Comparison of ENCODE assay signal across 21 cellular contexts in the genomic region with DNA sequence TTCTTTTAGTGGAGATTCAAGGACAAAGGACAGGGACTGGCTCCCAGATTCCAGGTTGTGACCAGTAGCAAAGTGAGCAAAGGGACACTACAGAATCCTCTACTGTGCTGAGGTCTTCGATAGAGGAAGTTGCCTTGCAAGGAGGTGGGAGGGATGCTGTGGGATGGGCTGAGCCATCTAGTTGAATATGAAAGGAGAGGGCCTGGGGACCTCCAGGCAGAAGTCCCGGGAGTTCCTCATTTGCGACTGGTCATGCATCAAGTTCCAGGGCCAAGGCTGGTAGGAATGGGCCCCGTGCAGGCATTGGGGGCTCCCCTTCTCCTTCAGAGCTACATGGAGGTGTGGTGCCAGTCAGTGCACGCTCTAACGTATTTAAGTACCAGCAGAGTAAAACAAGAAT. TPM values are rescaled to one million over a fixed set of nuclear protein-coding genes. Genes with fewer than 3 reads are reported as not detected.
"Had no signal": no experiment of that assay in that cellular context is flagged by ENCODE, and none has a peak within 500 bp of the region (broad histone marks: within the 10 kb centered on the region; RNA-seq: fewer than 3 reads in every experiment).

No MANE protein-coding gene starts in this region.

- H3K36me3 ChIP-seq: esophagus squamous epithelium, neutrophil, thoracic aorta, upper lobe of left lung had no signal

- H3K79me2 ChIP-seq: parathyroid adenoma had no signal

- H3K4me3 ChIP-seq: body of pancreas, esophagus squamous epithelium, lung, smooth muscle cell, thoracic aorta, upper lobe of left lung had no signal

- DNase-seq: activated CD4-positive, alpha-beta T cell treated with anti-CD3 and anti-CD28 coated beads for 36 hours; activated CD8-positive, alpha-beta T cell treated with anti-CD3 and anti-CD28 coated beads for 36 hours; activated naive CD4-positive, alpha-beta T cell treated with Interleukin-2 at 50 U/mL for 16 hours; activated naive CD8-positive, alpha-beta T cell treated with anti-CD3 and anti-CD28 coated beads, Interleukin-2, amount 10 ng/mL, durations not matched to agents 7 days and 5 days; activated T-cell treated with anti-CD3 and anti-CD28 coated beads, Interleukin-2, amount 50 U/mL, for 1 hour; body of pancreas; effector memory CD8-positive, alpha-beta T cell; esophagus squamous epithelium; left colon; stimulated activated CD4-positive, alpha-beta T cell treated with anti-CD3 and anti-CD28 coated beads, Interleukin-4, amount 100 ng/mL, for 24 hours; T-helper 2 cell; upper lobe of left lung had no signal

- H3K27ac ChIP-seq: body of pancreas, neutrophil, thoracic aorta, upper lobe of left lung had no signal

- H3K4me1 Mint-ChIP-seq: activated CD4-positive, alpha-beta T cell treated with anti-CD3 and anti-CD28 coated beads for 36 hours; activated naive CD8-positive, alpha-beta T cell treated with anti-CD3 and anti-CD28 coated beads, Interleukin-2, amount 10 ng/mL, durations not matched to agents 7 days and 5 days; stimulated activated effector memory CD8-positive, alpha-beta T cell treated with anti-CD3 and anti-CD28 coated beads, Interleukin-12 subunit alpha, Interleukin-12 subunit beta, amount 100 ng/mL, for 72 hours had no signal

- H3K9me3 Mint-ChIP-seq: activated naive CD8-positive, alpha-beta T cell treated with anti-CD3 and anti-CD28 coated beads, Interleukin-2, amount 10 ng/mL, durations not matched to agents 7 days and 5 days had no signal

- H3K27ac Mint-ChIP-seq: activated CD4-positive, alpha-beta T cell treated with anti-CD3 and anti-CD28 coated beads for 36 hours; activated CD8-positive, alpha-beta T cell treated with anti-CD3 and anti-CD28 coated beads for 36 hours; activated naive CD8-positive, alpha-beta T cell treated with anti-CD3 and anti-CD28 coated beads, Interleukin-2, amount 10 ng/mL, durations not matched to agents 7 days and 5 days; activated T-helper 2 cell treated with anti-CD3 and anti-CD28 coated beads, Interferon-gamma antibody, Interleukin-2, Interleukin-4, amounts not matched to agents 10 μg/mL and 5 μg/mL and 100 μg/mL, durations not matched to agents 14 hours and 24 hours and 36 hours; effector memory CD8-positive, alpha-beta T cell; natural killer cell treated with Interleukin-12 subunit alpha and Interleukin-12 subunit beta and Interleukin-15 and Interleukin-18, amount 100 ng/mL, for 72 hours; stimulated activated effector memory CD8-positive, alpha-beta T cell treated with anti-CD3 and anti-CD28 coated beads, Interleukin-12 subunit alpha, Interleukin-12 subunit beta, amount 100 ng/mL, for 72 hours had no signal

- H3K4me1 ChIP-seq: body of pancreas, upper lobe of left lung had no signal

- H3K4me3 Mint-ChIP-seq: activated CD4-positive, alpha-beta T cell treated with anti-CD3 and anti-CD28 coated beads for 36 hours; activated CD8-positive, alpha-beta T cell treated with anti-CD3 and anti-CD28 coated beads for 36 hours; activated naive CD8-positive, alpha-beta T cell treated with anti-CD3 and anti-CD28 coated beads, Interleukin-2, amount 10 ng/mL, durations not matched to agents 7 days and 5 days; effector memory CD8-positive, alpha-beta T cell; natural killer cell treated with Interleukin-12 subunit alpha and Interleukin-12 subunit beta and Interleukin-15 and Interleukin-18, amount 100 ng/mL, for 72 hours; stimulated activated effector memory CD8-positive, alpha-beta T cell treated with anti-CD3 and anti-CD28 coated beads, Interleukin-12 subunit alpha, Interleukin-12 subunit beta, amount 100 ng/mL, for 72 hours had no signal

- H3K4me2 ChIP-seq: smooth muscle cell had no signal

- H3K36me3 Mint-ChIP-seq: activated naive CD8-positive, alpha-beta T cell treated with anti-CD3 and anti-CD28 coated beads, Interleukin-2, amount 10 ng/mL, durations not matched to agents 7 days and 5 days; stimulated activated effector memory CD8-positive, alpha-beta T cell treated with anti-CD3 and anti-CD28 coated beads, Interleukin-12 subunit alpha, Interleukin-12 subunit beta, amount 100 ng/mL, for 72 hours had no signal

- H3K27me3 ChIP-seq: body of pancreas, esophagus squamous epithelium, neutrophil, upper lobe of left lung had no signal

- ATAC-seq: activated CD4-positive, alpha-beta T cell treated with anti-CD3 and anti-CD28 coated beads for 36 hours; activated CD8-positive, alpha-beta T cell treated with anti-CD3 and anti-CD28 coated beads for 36 hours; body of pancreas; effector memory CD8-positive, alpha-beta T cell; left colon; natural killer cell treated with Interleukin-12 subunit alpha and Interleukin-12 subunit beta and Interleukin-15 and Interleukin-18, amount 100 ng/mL, for 72 hours; sciatic nerve; stimulated activated effector memory CD8-positive, alpha-beta T cell treated with anti-CD3 and anti-CD28 coated beads, Interleukin-12 subunit alpha, Interleukin-12 subunit beta, amount 100 ng/mL, for 72 hours had no signal

- H2AFZ ChIP-seq: parathyroid adenoma had no signal

RNA-seq across cellular contexts. Expression of a gene that starts 35.5 kb away (rescaled TPM):
- total RNA-seq: activated CD4-positive, alpha-beta T cell treated with anti-CD3 and anti-CD28 coated beads for 36 hours; activated CD8-positive, alpha-beta T cell treated with anti-CD3 and anti-CD28 coated beads for 36 hours; activated naive CD8-positive, alpha-beta T cell treated with anti-CD3 and anti-CD28 coated beads, Interleukin-2, amount 10 ng/mL, durations not matched to agents 7 days and 5 days; natural killer cell treated with Interleukin-12 subunit alpha and Interleukin-12 subunit beta and Interleukin-15 and Interleukin-18, amount 100 ng/mL, for 72 hours had no signal
